Comparison of ENCODE assay signal across 2 cellular contexts in the genomic region with DNA sequence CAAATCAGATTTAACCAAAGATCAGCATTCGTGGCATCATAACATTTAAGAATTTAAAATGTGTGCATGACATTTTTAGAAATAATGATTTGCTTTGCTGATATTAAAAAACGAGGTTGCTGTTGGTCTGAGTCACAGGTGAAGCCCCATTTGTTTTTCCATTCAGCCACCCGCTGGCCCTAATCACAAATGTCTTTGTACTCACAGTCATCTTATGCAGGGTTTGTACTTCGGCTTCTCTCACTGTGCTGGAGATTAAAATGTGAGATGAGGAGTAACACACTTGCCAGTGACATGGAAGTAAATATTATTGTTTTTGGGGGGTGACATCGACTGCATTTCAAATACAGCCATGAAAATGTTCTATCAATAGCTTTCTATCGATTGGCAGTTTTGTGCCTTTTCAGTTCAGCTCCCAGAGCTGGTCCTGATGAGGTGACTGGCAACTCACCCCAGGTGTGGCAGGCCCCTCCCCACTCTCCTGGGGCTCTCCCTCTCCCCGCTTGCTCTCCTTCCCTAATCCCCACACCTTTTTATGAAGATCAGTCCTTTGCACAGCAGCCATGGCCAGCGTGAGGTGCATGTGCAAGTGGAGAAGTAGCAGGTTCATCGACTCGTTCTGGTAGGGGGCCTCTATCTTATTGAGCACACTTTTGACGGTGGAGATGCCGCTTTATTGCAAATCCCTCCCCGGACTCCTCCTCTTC.
TF ChIP-seq lines count a peak whose summit lies in the region.

No MANE protein-coding gene starts in this region.

TF ChIP-seq in IMR-90, 13 proteins besides CTCF, POLR2A, EP300 and RAD21 (continued from another document):
- TF ChIP-seq, protein P1, sequence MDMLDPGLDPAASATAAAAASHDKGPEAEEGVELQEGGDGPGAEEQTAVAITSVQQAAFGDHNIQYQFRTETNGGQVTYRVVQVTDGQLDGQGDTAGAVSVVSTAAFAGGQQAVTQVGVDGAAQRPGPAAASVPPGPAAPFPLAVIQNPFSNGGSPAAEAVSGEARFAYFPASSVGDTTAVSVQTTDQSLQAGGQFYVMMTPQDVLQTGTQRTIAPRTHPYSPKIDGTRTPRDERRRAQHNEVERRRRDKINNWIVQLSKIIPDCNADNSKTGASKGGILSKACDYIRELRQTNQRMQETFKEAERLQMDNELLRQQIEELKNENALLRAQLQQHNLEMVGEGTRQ (IDR thresholded peaks at IDR 0.05; ENCODE audit: low read depth, low read length), result no peak
- no peak for TF ChIP-seq RCOR1 (IDR thresholded peaks at IDR 0.05; ENCODE audit: insufficient replicate concordance, low read length)
- TF ChIP-seq MAFK (IDR thresholded peaks at IDR 0.05; ENCODE audit: low read depth, low read length), result no peak
TF ChIP-seq in IMR-90: peak in this region for 0.

TF ChIP-seq in neural cell, 6 proteins besides CTCF, POLR2A, EP300 and RAD21 (continued from another document):
- TF ChIP-seq, protein P2, sequence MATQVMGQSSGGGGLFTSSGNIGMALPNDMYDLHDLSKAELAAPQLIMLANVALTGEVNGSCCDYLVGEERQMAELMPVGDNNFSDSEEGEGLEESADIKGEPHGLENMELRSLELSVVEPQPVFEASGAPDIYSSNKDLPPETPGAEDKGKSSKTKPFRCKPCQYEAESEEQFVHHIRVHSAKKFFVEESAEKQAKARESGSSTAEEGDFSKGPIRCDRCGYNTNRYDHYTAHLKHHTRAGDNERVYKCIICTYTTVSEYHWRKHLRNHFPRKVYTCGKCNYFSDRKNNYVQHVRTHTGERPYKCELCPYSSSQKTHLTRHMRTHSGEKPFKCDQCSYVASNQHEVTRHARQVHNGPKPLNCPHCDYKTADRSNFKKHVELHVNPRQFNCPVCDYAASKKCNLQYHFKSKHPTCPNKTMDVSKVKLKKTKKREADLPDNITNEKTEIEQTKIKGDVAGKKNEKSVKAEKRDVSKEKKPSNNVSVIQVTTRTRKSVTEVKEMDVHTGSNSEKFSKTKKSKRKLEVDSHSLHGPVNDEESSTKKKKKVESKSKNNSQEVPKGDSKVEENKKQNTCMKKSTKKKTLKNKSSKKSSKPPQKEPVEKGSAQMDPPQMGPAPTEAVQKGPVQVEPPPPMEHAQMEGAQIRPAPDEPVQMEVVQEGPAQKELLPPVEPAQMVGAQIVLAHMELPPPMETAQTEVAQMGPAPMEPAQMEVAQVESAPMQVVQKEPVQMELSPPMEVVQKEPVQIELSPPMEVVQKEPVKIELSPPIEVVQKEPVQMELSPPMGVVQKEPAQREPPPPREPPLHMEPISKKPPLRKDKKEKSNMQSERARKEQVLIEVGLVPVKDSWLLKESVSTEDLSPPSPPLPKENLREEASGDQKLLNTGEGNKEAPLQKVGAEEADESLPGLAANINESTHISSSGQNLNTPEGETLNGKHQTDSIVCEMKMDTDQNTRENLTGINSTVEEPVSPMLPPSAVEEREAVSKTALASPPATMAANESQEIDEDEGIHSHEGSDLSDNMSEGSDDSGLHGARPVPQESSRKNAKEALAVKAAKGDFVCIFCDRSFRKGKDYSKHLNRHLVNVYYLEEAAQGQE (IDR thresholded peaks at IDR 0.05; ENCODE audit: borderline replicate concordance), result no peak
- no peak for TF ChIP-seq MXI1 (conservative IDR thresholded peaks at IDR 0.05; ENCODE audit: poor library complexity, severe bottlenecking)
- no peak for TF ChIP-seq SMC3 (conservative IDR thresholded peaks at IDR 0.05; ENCODE audit: poor library complexity)
TF ChIP-seq in neural cell: peak in this region for 1.
